In genomic region chr2:207787800-207788199, GRCh38 we compare ENCODE assay signal across 2 cellular contexts.
TF ChIP-seq lines count a peak whose summit lies in the region.

No MANE protein-coding gene starts in this region.

TF ChIP-seq in GM23338, 12 proteins besides CTCF, POLR2A, EP300 and RAD21:
- TF ChIP-seq, protein P1, sequence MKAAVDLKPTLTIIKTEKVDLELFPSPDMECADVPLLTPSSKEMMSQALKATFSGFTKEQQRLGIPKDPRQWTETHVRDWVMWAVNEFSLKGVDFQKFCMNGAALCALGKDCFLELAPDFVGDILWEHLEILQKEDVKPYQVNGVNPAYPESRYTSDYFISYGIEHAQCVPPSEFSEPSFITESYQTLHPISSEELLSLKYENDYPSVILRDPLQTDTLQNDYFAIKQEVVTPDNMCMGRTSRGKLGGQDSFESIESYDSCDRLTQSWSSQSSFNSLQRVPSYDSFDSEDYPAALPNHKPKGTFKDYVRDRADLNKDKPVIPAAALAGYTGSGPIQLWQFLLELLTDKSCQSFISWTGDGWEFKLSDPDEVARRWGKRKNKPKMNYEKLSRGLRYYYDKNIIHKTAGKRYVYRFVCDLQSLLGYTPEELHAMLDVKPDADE (IDR thresholded peaks at IDR 0.05): no peak
- TF ChIP-seq NANOG (IDR thresholded peaks at IDR 0.05; ENCODE audit: borderline replicate concordance): no peak
- TF ChIP-seq STAT1 (IDR thresholded peaks at IDR 0.05; ENCODE audit: unreplicated experiment): no peak
- TF ChIP-seq POLR2AphosphoS5 (IDR thresholded peaks at IDR 0.05; ENCODE audit: low read depth): no peak

TF ChIP-seq in K562, 482 proteins besides CTCF, POLR2A, EP300 and RAD21:
- TF ChIP-seq, protein P2, sequence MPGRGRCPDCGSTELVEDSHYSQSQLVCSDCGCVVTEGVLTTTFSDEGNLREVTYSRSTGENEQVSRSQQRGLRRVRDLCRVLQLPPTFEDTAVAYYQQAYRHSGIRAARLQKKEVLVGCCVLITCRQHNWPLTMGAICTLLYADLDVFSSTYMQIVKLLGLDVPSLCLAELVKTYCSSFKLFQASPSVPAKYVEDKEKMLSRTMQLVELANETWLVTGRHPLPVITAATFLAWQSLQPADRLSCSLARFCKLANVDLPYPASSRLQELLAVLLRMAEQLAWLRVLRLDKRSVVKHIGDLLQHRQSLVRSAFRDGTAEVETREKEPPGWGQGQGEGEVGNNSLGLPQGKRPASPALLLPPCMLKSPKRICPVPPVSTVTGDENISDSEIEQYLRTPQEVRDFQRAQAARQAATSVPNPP (IDR thresholded peaks at IDR 0.05; ENCODE audit: borderline replicate concordance, insufficient read depth, insufficient read length): no peak
- TF ChIP-seq HDAC6 (IDR thresholded peaks at IDR 0.05; ENCODE audit: low read depth, low read length) (no peak), KLF10 (CRISPR knock-in tag; IDR thresholded peaks at IDR 0.05) (no peak), BACH1 (tag; IDR thresholded peaks at IDR 0.05) (no peak), ZFP1 (CRISPR knock-in tag; IDR thresholded peaks at IDR 0.05) (no peak), SRF (CRISPR knock-in tag; IDR thresholded peaks at IDR 0.05) (no peak), TAF7 (tag; IDR thresholded peaks at IDR 0.05) (no peak), XRCC5 (IDR thresholded peaks at IDR 0.05; ENCODE audit: low read depth, low read length) (no peak)
- TF ChIP-seq, protein P3, sequence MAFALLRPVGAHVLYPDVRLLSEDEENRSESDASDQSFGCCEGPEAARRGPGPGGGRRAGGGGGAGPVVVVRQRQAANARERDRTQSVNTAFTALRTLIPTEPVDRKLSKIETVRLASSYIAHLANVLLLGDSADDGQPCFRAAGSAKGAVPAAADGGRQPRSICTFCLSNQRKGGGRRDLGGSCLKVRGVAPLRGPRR (CRISPR knock-in tag; IDR thresholded peaks at IDR 0.05): no peak
